25 cellular contexts compared by ENCODE assay signal in genomic region chrX:78011846-78012245, GRCh38. TPM values are rescaled to one million over a fixed set of nuclear protein-coding genes. Genes with fewer than 3 reads are reported as not detected.
"Had no signal": no experiment of that assay in that cellular context is flagged by ENCODE, and none has a peak within 500 bp of the region (broad histone marks: within the 10 kb centered on the region; RNA-seq: fewer than 3 reads in every experiment).

No MANE protein-coding gene starts in this region.

- H3K4me1 ChIP-seq: gastrocnemius medialis, heart right ventricle, neural progenitor cell, pancreas, suprapubic skin, thyroid gland, uterus had no signal

- DNase-seq: effector memory CD4-positive, alpha-beta T cell; gastrocnemius medialis; heart right ventricle; hypothalamus; islet precursor cell; mammary epithelial cell; mucosa of descending colon; nucleus accumbens; pancreas; right cardiac atrium; stimulated activated CD4-positive, alpha-beta T cell treated with anti-CD3 and anti-CD28 coated beads, Interleukin-4, amount 100 ng/mL, for 1 hour; stimulated activated CD8-positive, alpha-beta memory T cell treated with anti-CD3 and anti-CD28 coated beads, Interleukin-4, amount 100 ng/mL, for 48 hours; stimulated activated naive CD8-positive, alpha-beta T cell treated with anti-CD3 and anti-CD28 coated beads, Interleukin-15, Interleukin-2, amounts not matched to agents 100 U/mL and 50 U/mL, for 24 hours; thyroid gland; uterus had no signal

- H3K27ac Mint-ChIP-seq: natural killer cell treated with Interleukin-12 subunit alpha and Interleukin-12 subunit beta and Interleukin-15 and Interleukin-18, amount 100 ng/mL, for 72 hours; neural progenitor cell; progenitor cell of endocrine pancreas; stimulated activated effector memory CD8-positive, alpha-beta T cell treated with anti-CD3 and anti-CD28 coated beads, Interleukin-12 subunit alpha, Interleukin-12 subunit beta, amount 100 ng/mL, for 72 hours; type B pancreatic cell had no signal

- H3K36me3 ChIP-seq: gastrocnemius medialis, neural progenitor cell, pancreas, suprapubic skin, thyroid gland, uterus had no signal

- H3K4me1 Mint-ChIP-seq: neural progenitor cell; stimulated activated effector memory CD8-positive, alpha-beta T cell treated with anti-CD3 and anti-CD28 coated beads, Interleukin-12 subunit alpha, Interleukin-12 subunit beta, amount 100 ng/mL, for 72 hours had no signal

- H3K27ac ChIP-seq: gastrocnemius medialis, heart right ventricle, neural progenitor cell, pancreas, suprapubic skin, thyroid gland, uterus had no signal

- H3K27me3 ChIP-seq: gastrocnemius medialis, heart right ventricle, neural progenitor cell, suprapubic skin, thyroid gland, uterus had no signal

- ATAC-seq: esophagus mucosa; gastrocnemius medialis; heart right ventricle; left lobe of liver; mucosa of descending colon; natural killer cell treated with Interleukin-12 subunit alpha and Interleukin-12 subunit beta and Interleukin-15 and Interleukin-18, amount 100 ng/mL, for 72 hours; pancreas; right cardiac atrium; stimulated activated effector memory CD8-positive, alpha-beta T cell treated with anti-CD3 and anti-CD28 coated beads, Interleukin-12 subunit alpha, Interleukin-12 subunit beta, amount 100 ng/mL, for 72 hours; stimulated activated naive CD8-positive, alpha-beta T cell treated with anti-CD3 and anti-CD28 coated beads, Interleukin-15, Interleukin-2, amounts not matched to agents 100 U/mL and 50 U/mL, for 24 hours had no signal

- H3K4me3 ChIP-seq: gastrocnemius medialis, heart right ventricle, mucosa of descending colon, neural progenitor cell, pancreas, suprapubic skin, thyroid gland, uterus had no signal

- H2AFZ ChIP-seq: neural progenitor cell had no signal

- H3K9ac ChIP-seq: neural progenitor cell had no signal

- H3K4me3 Mint-ChIP-seq: natural killer cell treated with Interleukin-12 subunit alpha and Interleukin-12 subunit beta and Interleukin-15 and Interleukin-18, amount 100 ng/mL, for 72 hours; neural progenitor cell; stimulated activated effector memory CD8-positive, alpha-beta T cell treated with anti-CD3 and anti-CD28 coated beads, Interleukin-12 subunit alpha, Interleukin-12 subunit beta, amount 100 ng/mL, for 72 hours; type B pancreatic cell had no signal

- H3K4me2 ChIP-seq: neural progenitor cell had no signal

- H3K27me3 Mint-ChIP-seq: natural killer cell treated with Interleukin-12 subunit alpha and Interleukin-12 subunit beta and Interleukin-15 and Interleukin-18, amount 100 ng/mL, for 72 hours; progenitor cell of endocrine pancreas; type B pancreatic cell had no signal

- H3K9me3 ChIP-seq: gastrocnemius medialis, heart right ventricle, mucosa of descending colon, pancreas, suprapubic skin, thyroid gland, uterus had no signal

- H3K36me3 Mint-ChIP-seq: natural killer cell treated with Interleukin-12 subunit alpha and Interleukin-12 subunit beta and Interleukin-15 and Interleukin-18, amount 100 ng/mL, for 72 hours; neural progenitor cell; type B pancreatic cell had no signal

- H3K9me3 Mint-ChIP-seq: natural killer cell treated with Interleukin-12 subunit alpha and Interleukin-12 subunit beta and Interleukin-15 and Interleukin-18, amount 100 ng/mL, for 72 hours; neural progenitor cell; stimulated activated effector memory CD8-positive, alpha-beta T cell treated with anti-CD3 and anti-CD28 coated beads, Interleukin-12 subunit alpha, Interleukin-12 subunit beta, amount 100 ng/mL, for 72 hours had no signal

RNA-seq across cellular contexts. Expression of gene PGAM4, which starts 42.4 kb away (rescaled TPM):
- total RNA-seq: fibroblast of lung; gastrocnemius medialis; heart right ventricle; left lobe of liver; lower leg skin; mammary epithelial cell; mucosa of descending colon; natural killer cell treated with Interleukin-12 subunit alpha and Interleukin-12 subunit beta and Interleukin-15 and Interleukin-18, amount 100 ng/mL, for 72 hours; pancreas; progenitor cell of endocrine pancreas; suprapubic skin; thyroid gland; uterus had no signal
- polyA plus RNA-seq: heart right ventricle, pancreas, right cardiac atrium had no signal
